ENCODE assay signal across 16 cellular contexts in genomic region chr12:100995771-100996170, GRCh38.
DNase-seq lines count a peak whose midpoint lies in the region; ATAC-seq and TF ChIP-seq lines count a peak whose summit lies in the region.
"Had no signal": no experiment of that assay in that cellular context is flagged by ENCODE, and none has a peak within 500 bp of the region (broad histone marks: within the 10 kb centered on the region; RNA-seq: fewer than 3 reads in every experiment).

No MANE protein-coding gene starts in this region.

- 88 to 90% methylated on average over 4 of the region's 4 CpGs for WGBS in aorta, 2 donors
- WGBS in suprapubic skin = 87% methylated on average over 4 of the region's 4 CpGs

- CTCF ChIA-PET in RWPE1 (lab: Yijun Ruan, JAX) = no interaction called here

- H3K9me3 ChIP-seq in aorta (ENCODE audit: control insufficient read depth, low read length) (no peaks in the 10 kb centered on the region), suprapubic skin (no peaks in the 10 kb centered on the region), mucosa of descending colon (no peaks in the 10 kb centered on the region)

- peak; percentile 80 for ATAC-seq in GM18517 (IDR thresholded peaks at IDR 0.05; ENCODE audit: unreplicated experiment)
- ATAC-seq in GM21381 (IDR thresholded peaks at IDR 0.05; ENCODE audit: unreplicated experiment) = peak; percentile 81
- ATAC-seq in HG02970 (IDR thresholded peaks at IDR 0.05; ENCODE audit: low FRiP score, unreplicated experiment) = peak; percentile 72
- ATAC-seq in aorta (ENCODE audit: low FRiP score) = no peak
- no peak for ATAC-seq in mucosa of descending colon

- no peak for TF ChIP-seq CTCF in RWPE1 (conservative IDR thresholded peaks at IDR 0.05; ENCODE audit: low read depth)
- TF ChIP-seq CTCF in suprapubic skin (IDR thresholded peaks at IDR 0.05) = no peak
- no peak for TF ChIP-seq CTCF in mucosa of descending colon (IDR thresholded peaks at IDR 0.05)

- DNase-seq in OCI-M1 (lab: John Stamatoyannopoulos, UW) (peak; percentile 53), RWPE1 (ENCODE audit: low spot score) (no peak), aorta (no peak), suprapubic skin (ENCODE audit: low spot score in 2 of 2) (no peak), mucosa of descending colon (no peak)
- DNase-seq: activated CD4-positive, alpha-beta memory T cell treated with anti-CD3 and anti-CD28 coated beads, Interleukin-2, amount 10 ng/mL, durations not matched to agents 7 days and 5 days; activated naive CD8-positive, alpha-beta T cell treated with anti-CD3 and anti-CD28 coated beads for 36 hours; NCI-H748 treated with DMSO at 0.1 percent for 48 hours; stimulated activated naive CD4-positive, alpha-beta T cell treated with Interleukin-2 at 50 U/mL for 16 hours; SW 1271 had no signal

- H3K27ac ChIP-seq in RWPE1 (no peak overlapping the region), aorta (ENCODE audit: low read depth in 1 of 2, low read length in 2 of 2) (no peak overlapping the region), suprapubic skin (no peak overlapping the region)
- H3K27ac ChIP-seq: C4-2B, HL-60 had no signal

- TF ChIP-seq POLR2A in suprapubic skin (IDR thresholded peaks at IDR 0.05) = no peak

- H3K27me3 ChIP-seq in aorta (ENCODE audit: control insufficient read depth in 1 of 2, insufficient read depth in 2 of 2, low read length in 1 of 2) (peaks cover 0 to 2% of the 10 kb centered on the region in 2 donors), suprapubic skin (no peaks in the 10 kb centered on the region)
- H3K27me3 ChIP-seq: neural progenitor cell had no signal

- H3K4me1 ChIP-seq in aorta (ENCODE audit: control insufficient read depth in 1 of 2, insufficient read depth in 2 of 2, low read length in 2 of 2) (no peaks in the 10 kb centered on the region), suprapubic skin (no peaks in the 10 kb centered on the region), mucosa of descending colon (ENCODE audit: low read depth) (no peaks in the 10 kb centered on the region)

- H3K36me3 ChIP-seq in aorta (ENCODE audit: control insufficient read depth in 1 of 2, insufficient read depth in 2 of 2, low read length in 1 of 2) (no peaks in the 10 kb centered on the region), suprapubic skin (no peaks in the 10 kb centered on the region), mucosa of descending colon (ENCODE audit: low read depth) (no peaks in the 10 kb centered on the region)
- H3K36me3 ChIP-seq: neural progenitor cell had no signal

- H3K4me3 ChIP-seq in aorta (ENCODE audit: low read length in 2 of 2) (no peak overlapping the region), suprapubic skin (no peak overlapping the region), mucosa of descending colon (no peak overlapping the region)
- H3K4me3 ChIP-seq: neural progenitor cell had no signal

- no peak for TF ChIP-seq EP300 in suprapubic skin (IDR thresholded peaks at IDR 0.05)

- POLR2A ChIA-PET in RWPE1 (lab: Yijun Ruan, JAX; ENCODE audit: low non-redundant PET) = no interaction called here

- intact Hi-C loops in aorta (cut with DNase I) (no loop called here), mucosa of descending colon (cut with DNase I, micrococcal nuclease) (no loop called here)

Comparison
In these comparisons a context has a peak if more than half of its experiments do, and no peak if none do; other contexts are left out.
1. ATAC-seq: peak in GM18517 (single experiment), GM21381 (single experiment) and HG02970 (single experiment); none in aorta (single experiment) and mucosa of descending colon (single experiment).